ENCODE assay signal across 1 cellular context in genomic region chr14:26531894-26532293, GRCh38.
TF ChIP-seq lines count a peak whose summit lies in the region.

No MANE protein-coding gene starts in this region.

TF ChIP-seq in GM23338, 12 proteins besides CTCF, POLR2A, EP300 and RAD21 (continued from another document):
- TF ChIP-seq REST (IDR thresholded peaks at IDR 0.05; ENCODE audit: unreplicated experiment) = no peak
- TF ChIP-seq ZNF114 (CRISPR knock-in tag; IDR thresholded peaks at IDR 0.05) = no peak
TF ChIP-seq in GM23338: peak in this region for 0.
